ENCODE assay signal across 9 cellular contexts in the genomic region with DNA sequence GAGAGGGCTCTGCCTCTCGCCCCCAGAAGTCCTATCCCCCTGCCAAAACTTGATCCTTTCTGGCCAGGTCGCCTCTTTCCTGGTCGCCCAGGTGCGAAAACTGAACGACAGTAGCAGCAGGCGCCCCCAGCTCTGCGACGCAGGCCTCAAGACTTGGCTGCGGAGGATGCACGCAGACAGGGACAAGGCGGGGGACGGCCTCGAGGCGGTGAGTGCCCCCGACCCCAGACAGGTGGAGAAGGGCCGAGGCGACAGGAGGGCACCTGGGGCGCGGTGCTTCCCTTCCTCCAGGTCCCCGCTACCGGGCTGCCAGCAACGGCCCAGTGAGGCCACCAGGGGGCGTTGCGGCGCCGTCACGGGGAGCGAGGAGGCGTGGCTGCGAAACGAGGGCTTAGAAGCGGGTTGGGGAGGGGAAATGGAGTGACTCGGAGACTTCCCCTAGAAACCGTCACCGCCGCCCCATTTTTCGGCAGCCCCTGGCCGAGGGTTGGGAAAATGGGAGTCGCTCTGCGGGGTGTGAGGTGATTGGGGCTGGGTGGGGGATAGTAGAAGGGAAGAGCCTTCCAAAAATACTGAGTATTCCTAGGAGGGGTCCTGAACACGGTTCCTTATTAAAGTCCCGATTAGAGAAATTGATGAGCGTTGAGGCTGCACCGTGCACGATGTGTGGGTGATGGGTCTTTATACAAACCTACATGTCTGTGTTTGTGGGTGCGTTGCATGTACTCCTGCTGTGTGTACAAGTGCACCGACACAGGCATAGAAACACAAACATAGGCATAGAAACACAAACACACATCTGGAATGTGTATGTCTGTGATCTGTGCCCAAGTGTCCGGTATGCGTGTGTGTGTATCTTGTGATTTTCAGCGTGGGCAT. TPM values are rescaled to one million over a fixed set of nuclear protein-coding genes. Genes with fewer than 3 reads are reported as not detected.
A peak's percentile ranks its signal among the peaks of the same experiment; 100 is the strongest.
DNase-seq lines count a peak whose midpoint lies in the region; ATAC-seq and TF ChIP-seq lines count a peak whose summit lies in the region.
"Had no signal": no experiment of that assay in that cellular context is flagged by ENCODE, and none has a peak within 500 bp of the region (broad histone marks: within the 10 kb centered on the region; RNA-seq: fewer than 3 reads in every experiment).

No MANE protein-coding gene starts in this region.

- ATAC-seq in CD4-positive, CD25-positive, alpha-beta regulatory T cell (ENCODE audit: low read depth in 2 of 2): peak; percentile 92 to 96

- H3K27ac Mint-ChIP-seq in CD4-positive, CD25-positive, alpha-beta regulatory T cell: peak overlapping the region in 1 of 3 donors; percentile 53

- no peaks in the 10 kb centered on the region for H3K9me3 Mint-ChIP-seq in CD4-positive, CD25-positive, alpha-beta regulatory T cell

- no peaks in the 10 kb centered on the region for H3K36me3 ChIP-seq in CD4-positive, CD25-positive, alpha-beta regulatory T cell (ENCODE audit: control insufficient read depth, insufficient read depth, low read length)
- H3K36me3 ChIP-seq in HUES64 (ENCODE audit: insufficient read depth, low read length) (no peaks in the 10 kb centered on the region), OCI-LY1 (ENCODE audit: insufficient read depth, low read length) (no peaks in the 10 kb centered on the region)

- DNase-seq in CD4-positive, CD25-positive, alpha-beta regulatory T cell: peak; percentile 82 to 89 (median 86)
- DNase-seq in GM20000 (ENCODE audit: low spot score) (peak; percentile 89), erythroblast (lab: John Stamatoyannopoulos, UW) (peak; percentile 80 to 90), myocyte (ENCODE audit: low read depth) (peak; percentile 66)
- DNase-seq in activated CD8-positive, alpha-beta memory T cell treated with anti-CD3 and anti-CD28 coated beads, Interleukin-2, amount 50 U/mL, for 4 hours: peak; percentile 89
- peak; percentile 77 to 79 for DNase-seq in stimulated activated CD8-positive, alpha-beta memory T cell treated with anti-CD3 and anti-CD28 coated beads, Interleukin-7, amount 100 ng/mL, for 4 hours (ENCODE audit: low read depth in 2 of 2)

- 23% methylated on average over 50 of the region's 50 CpGs for WGBS in HUES64

- no peaks in the 10 kb centered on the region for H3K9me2 ChIP-seq in OCI-LY1 (ENCODE audit: low read depth, low read length)

- peaks cover 20% of the 10 kb centered on the region for H3K27me3 ChIP-seq in CD4-positive, CD25-positive, alpha-beta regulatory T cell (ENCODE audit: control insufficient read depth, insufficient read depth, low read length)
- H3K27me3 ChIP-seq in HUES64 (ENCODE audit: insufficient read depth, low read length): peaks cover 39% of the 10 kb centered on the region
- peaks cover 6% of the 10 kb centered on the region for H3K27me3 ChIP-seq in OCI-LY1 (ENCODE audit: insufficient read depth, low read length)

- peak overlapping the region; percentile 71 to 91 (median 78) for H3K4me3 Mint-ChIP-seq in CD4-positive, CD25-positive, alpha-beta regulatory T cell

- H4K20me1 ChIP-seq in OCI-LY1 (ENCODE audit: insufficient read depth, low read length): no peaks in the 10 kb centered on the region

- H3F3A ChIP-seq in OCI-LY1 (ENCODE audit: insufficient read depth, low read length): no peaks in the 10 kb centered on the region

- no peaks in the 10 kb centered on the region for H3K79me2 ChIP-seq in OCI-LY1 (ENCODE audit: insufficient read depth, low read length)

- peak; percentile 99 for TF ChIP-seq CTCF in GM20000 (IDR thresholded peaks at IDR 0.05; ENCODE audit: extremely low read depth, missing control alignments)
- TF ChIP-seq CTCF in OCI-LY1 (IDR thresholded peaks at IDR 0.05; ENCODE audit: low read length): peak; percentile 88

- TF ChIP-seq POLR2A in erythroblast (IDR thresholded peaks at IDR 0.05; ENCODE audit: low read length): no peak

- H3K9me3 ChIP-seq in CD4-positive, CD25-positive, alpha-beta regulatory T cell (ENCODE audit: control insufficient read depth in 2 of 2, low read length in 2 of 2): no peaks in the 10 kb centered on the region
- H3K9me3 ChIP-seq in HUES64 (ENCODE audit: insufficient read depth, low read depth, low read length): no peaks in the 10 kb centered on the region
- no peaks in the 10 kb centered on the region for H3K9me3 ChIP-seq in OCI-LY1 (ENCODE audit: low read length)

- H3K4me2 ChIP-seq in OCI-LY1 (ENCODE audit: low read length): peak overlapping the region; percentile 76

- H2AFZ ChIP-seq in OCI-LY1 (ENCODE audit: low read length): no peak overlapping the region

- H3K4me3 ChIP-seq in CD4-positive, CD25-positive, alpha-beta regulatory T cell (ENCODE audit: low read depth, low read length): peak overlapping the region; percentile 52
- H3K4me3 ChIP-seq in HUES64 (ENCODE audit: low read length): peak overlapping the region; percentile 41
- H3K4me3 ChIP-seq in OCI-LY1 (ENCODE audit: low read depth, low read length, poor library complexity, severe bottlenecking): peak overlapping the region; percentile 53

- H3K36me3 Mint-ChIP-seq in CD4-positive, CD25-positive, alpha-beta regulatory T cell: no peaks in the 10 kb centered on the region

- H3K9ac ChIP-seq in HUES64 (ENCODE audit: low read depth, low read length) (no peak overlapping the region; the same call in 1 of the 2 replicates), OCI-LY1 (ENCODE audit: low read length) (peak overlapping the region; percentile 47; the same call in 1 of the 2 replicates)

- peaks cover 0 to 8% (median 7%) of the 10 kb centered on the region in 4 donors for H3K4me1 Mint-ChIP-seq in CD4-positive, CD25-positive, alpha-beta regulatory T cell

- H3K27me3 Mint-ChIP-seq in CD4-positive, CD25-positive, alpha-beta regulatory T cell: peaks cover 44% of the 10 kb centered on the region

- H3K27ac ChIP-seq in CD4-positive, CD25-positive, alpha-beta regulatory T cell (ENCODE audit: insufficient read depth, low read length, poor library complexity, severe bottlenecking): no peak overlapping the region
- H3K27ac ChIP-seq in HUES64 (ENCODE audit: low read depth, low read length) (no peak overlapping the region), OCI-LY1 (ENCODE audit: low read depth, low read length, poor library complexity, severe bottlenecking) (no peak overlapping the region)

- peaks cover 9% of the 10 kb centered on the region for H3K4me1 ChIP-seq in CD4-positive, CD25-positive, alpha-beta regulatory T cell (ENCODE audit: control insufficient read depth, insufficient read depth, low read length, poor library complexity, severe bottlenecking)
- H3K4me1 ChIP-seq in HUES64 (ENCODE audit: insufficient read depth, low read length) (peaks cover 4% of the 10 kb centered on the region; the same call in 1 of the 2 replicates), OCI-LY1 (ENCODE audit: insufficient read depth, low read length, severe bottlenecking) (peaks cover 6% of the 10 kb centered on the region)

RNA-seq across cellular contexts. Expression of a gene that starts 44.6 kb away (rescaled TPM):
- not detected for total RNA-seq in CD4-positive, CD25-positive, alpha-beta regulatory T cell
- not detected for polyA plus RNA-seq in CD4-positive, CD25-positive, alpha-beta regulatory T cell
- 1.3 TPM for polyA plus RNA-seq in HUES64 (2013, experiment 1 of 2)
- 1.8 TPM for polyA plus RNA-seq in HUES64 (2013, experiment 2 of 2)
- not detected in 2 replicates for total RNA-seq in myocyte
- not detected for polyA plus RNA-seq in myocyte (2012)
- total RNA-seq: T-helper 1 cell treated with Interleukin-12 subunit alpha and Interleukin-12 subunit beta and Interleukin-4 antibody, amounts not matched to agents 30 ng/mL and 1 ng/mL, for 36 hours had no signal
